ENCODE assay signal across 1 cellular context in the genomic region with DNA sequence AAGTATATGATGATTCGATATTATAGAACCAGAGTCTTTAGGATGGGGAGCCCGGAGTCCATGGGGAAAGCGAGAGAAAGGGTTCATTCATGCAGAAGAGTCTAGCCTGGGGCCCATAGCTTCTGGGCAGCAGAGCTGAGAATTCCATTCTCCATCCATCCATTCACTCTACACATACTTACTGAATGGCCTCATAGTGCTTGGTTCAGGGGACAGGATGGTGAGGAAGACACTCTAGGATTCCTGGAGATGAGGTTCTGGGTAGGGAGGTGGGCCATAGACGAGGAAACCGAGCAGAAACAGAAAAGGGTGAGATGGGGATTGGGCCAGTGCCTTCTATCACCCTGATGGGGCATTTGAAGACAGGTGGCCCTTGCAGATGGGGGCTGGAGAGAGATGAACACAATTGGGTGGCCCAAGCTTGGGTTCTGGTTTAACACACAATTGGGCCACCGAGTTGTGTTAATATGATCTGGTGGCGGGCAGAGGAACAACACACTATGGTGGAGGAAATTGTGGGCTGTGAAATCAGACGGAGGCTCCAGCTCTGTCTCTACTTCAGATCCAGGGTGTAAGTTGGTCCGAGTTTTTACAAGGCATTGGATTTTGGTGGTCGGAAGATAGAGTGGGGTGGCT.
TF ChIP-seq lines count a peak whose summit lies in the region.

No MANE protein-coding gene starts in this region.

TF ChIP-seq in K562, 482 proteins besides CTCF, POLR2A, EP300 and RAD21 (continued from another document and continues in another):
- TF ChIP-seq, protein P1, sequence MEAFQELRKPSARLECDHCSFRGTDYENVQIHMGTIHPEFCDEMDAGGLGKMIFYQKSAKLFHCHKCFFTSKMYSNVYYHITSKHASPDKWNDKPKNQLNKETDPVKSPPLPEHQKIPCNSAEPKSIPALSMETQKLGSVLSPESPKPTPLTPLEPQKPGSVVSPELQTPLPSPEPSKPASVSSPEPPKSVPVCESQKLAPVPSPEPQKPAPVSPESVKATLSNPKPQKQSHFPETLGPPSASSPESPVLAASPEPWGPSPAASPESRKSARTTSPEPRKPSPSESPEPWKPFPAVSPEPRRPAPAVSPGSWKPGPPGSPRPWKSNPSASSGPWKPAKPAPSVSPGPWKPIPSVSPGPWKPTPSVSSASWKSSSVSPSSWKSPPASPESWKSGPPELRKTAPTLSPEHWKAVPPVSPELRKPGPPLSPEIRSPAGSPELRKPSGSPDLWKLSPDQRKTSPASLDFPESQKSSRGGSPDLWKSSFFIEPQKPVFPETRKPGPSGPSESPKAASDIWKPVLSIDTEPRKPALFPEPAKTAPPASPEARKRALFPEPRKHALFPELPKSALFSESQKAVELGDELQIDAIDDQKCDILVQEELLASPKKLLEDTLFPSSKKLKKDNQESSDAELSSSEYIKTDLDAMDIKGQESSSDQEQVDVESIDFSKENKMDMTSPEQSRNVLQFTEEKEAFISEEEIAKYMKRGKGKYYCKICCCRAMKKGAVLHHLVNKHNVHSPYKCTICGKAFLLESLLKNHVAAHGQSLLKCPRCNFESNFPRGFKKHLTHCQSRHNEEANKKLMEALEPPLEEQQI (IDR thresholded peaks at IDR 0.05), result no peak
- TF ChIP-seq RBFOX2 (IDR thresholded peaks at IDR 0.05; ENCODE audit: low read depth, low read length) (no peak), HDAC2 (IDR thresholded peaks at IDR 0.05) (no peak), FOXJ2 (tag; IDR thresholded peaks at IDR 0.05) (no peak), NR2C1 (IDR thresholded peaks at IDR 0.05) (no peak), NR2C1 (tag; IDR thresholded peaks at IDR 0.05) (0 out of 2 replicates have a peak, but pooled peaks have one; percentile 8), HDAC8 (tag; IDR thresholded peaks at IDR 0.05) (peak; percentile 63), HOXB6 (CRISPR knock-in tag; IDR thresholded peaks at IDR 0.05; ENCODE audit: borderline replicate concordance) (no peak), GTF2A2 (tag; IDR thresholded peaks at IDR 0.05) (peak; percentile 46; the same call in 1 of the 2 replicates), U2AF1 (optimal IDR thresholded peaks at IDR 0.05; ENCODE audit: low read depth, low read length) (no peak), SMC3 (conservative IDR thresholded peaks at IDR 0.05; ENCODE audit: insufficient read depth, low read depth, low read length) (no peak)
- TF ChIP-seq, protein P2, sequence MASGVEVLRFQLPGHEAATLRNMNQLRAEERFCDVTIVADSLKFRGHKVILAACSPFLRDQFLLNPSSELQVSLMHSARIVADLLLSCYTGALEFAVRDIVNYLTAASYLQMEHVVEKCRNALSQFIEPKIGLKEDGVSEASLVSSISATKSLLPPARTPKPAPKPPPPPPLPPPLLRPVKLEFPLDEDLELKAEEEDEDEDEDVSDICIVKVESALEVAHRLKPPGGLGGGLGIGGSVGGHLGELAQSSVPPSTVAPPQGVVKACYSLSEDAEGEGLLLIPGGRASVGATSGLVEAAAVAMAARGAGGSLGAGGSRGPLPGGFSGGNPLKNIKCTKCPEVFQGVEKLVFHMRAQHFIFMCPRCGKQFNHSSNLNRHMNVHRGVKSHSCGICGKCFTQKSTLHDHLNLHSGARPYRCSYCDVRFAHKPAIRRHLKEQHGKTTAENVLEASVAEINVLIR (CRISPR knock-in tag; IDR thresholded peaks at IDR 0.05), result no peak
- TF ChIP-seq, protein P3, sequence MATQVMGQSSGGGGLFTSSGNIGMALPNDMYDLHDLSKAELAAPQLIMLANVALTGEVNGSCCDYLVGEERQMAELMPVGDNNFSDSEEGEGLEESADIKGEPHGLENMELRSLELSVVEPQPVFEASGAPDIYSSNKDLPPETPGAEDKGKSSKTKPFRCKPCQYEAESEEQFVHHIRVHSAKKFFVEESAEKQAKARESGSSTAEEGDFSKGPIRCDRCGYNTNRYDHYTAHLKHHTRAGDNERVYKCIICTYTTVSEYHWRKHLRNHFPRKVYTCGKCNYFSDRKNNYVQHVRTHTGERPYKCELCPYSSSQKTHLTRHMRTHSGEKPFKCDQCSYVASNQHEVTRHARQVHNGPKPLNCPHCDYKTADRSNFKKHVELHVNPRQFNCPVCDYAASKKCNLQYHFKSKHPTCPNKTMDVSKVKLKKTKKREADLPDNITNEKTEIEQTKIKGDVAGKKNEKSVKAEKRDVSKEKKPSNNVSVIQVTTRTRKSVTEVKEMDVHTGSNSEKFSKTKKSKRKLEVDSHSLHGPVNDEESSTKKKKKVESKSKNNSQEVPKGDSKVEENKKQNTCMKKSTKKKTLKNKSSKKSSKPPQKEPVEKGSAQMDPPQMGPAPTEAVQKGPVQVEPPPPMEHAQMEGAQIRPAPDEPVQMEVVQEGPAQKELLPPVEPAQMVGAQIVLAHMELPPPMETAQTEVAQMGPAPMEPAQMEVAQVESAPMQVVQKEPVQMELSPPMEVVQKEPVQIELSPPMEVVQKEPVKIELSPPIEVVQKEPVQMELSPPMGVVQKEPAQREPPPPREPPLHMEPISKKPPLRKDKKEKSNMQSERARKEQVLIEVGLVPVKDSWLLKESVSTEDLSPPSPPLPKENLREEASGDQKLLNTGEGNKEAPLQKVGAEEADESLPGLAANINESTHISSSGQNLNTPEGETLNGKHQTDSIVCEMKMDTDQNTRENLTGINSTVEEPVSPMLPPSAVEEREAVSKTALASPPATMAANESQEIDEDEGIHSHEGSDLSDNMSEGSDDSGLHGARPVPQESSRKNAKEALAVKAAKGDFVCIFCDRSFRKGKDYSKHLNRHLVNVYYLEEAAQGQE (CRISPR knock-in tag; IDR thresholded peaks at IDR 0.05; ENCODE audit: low read depth), result peak; percentile 5; the same call in 1 of the 2 replicates
- TF ChIP-seq, protein P4, sequence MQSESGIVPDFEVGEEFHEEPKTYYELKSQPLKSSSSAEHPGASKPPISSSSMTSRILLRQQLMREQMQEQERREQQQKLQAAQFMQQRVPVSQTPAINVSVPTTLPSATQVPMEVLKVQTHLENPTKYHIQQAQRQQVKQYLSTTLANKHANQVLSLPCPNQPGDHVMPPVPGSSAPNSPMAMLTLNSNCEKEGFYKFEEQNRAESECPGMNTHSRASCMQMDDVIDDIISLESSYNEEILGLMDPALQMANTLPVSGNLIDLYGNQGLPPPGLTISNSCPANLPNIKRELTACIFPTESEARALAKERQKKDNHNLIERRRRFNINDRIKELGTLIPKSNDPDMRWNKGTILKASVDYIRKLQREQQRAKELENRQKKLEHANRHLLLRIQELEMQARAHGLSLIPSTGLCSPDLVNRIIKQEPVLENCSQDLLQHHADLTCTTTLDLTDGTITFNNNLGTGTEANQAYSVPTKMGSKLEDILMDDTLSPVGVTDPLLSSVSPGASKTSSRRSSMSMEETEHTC (IDR thresholded peaks at IDR 0.05), result no peak
- TF ChIP-seq, protein P5, sequence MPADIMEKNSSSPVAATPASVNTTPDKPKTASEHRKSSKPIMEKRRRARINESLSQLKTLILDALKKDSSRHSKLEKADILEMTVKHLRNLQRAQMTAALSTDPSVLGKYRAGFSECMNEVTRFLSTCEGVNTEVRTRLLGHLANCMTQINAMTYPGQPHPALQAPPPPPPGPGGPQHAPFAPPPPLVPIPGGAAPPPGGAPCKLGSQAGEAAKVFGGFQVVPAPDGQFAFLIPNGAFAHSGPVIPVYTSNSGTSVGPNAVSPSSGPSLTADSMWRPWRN (IDR thresholded peaks at IDR 0.05; ENCODE audit: low read depth), result no peak
- TF ChIP-seq, protein P6, sequence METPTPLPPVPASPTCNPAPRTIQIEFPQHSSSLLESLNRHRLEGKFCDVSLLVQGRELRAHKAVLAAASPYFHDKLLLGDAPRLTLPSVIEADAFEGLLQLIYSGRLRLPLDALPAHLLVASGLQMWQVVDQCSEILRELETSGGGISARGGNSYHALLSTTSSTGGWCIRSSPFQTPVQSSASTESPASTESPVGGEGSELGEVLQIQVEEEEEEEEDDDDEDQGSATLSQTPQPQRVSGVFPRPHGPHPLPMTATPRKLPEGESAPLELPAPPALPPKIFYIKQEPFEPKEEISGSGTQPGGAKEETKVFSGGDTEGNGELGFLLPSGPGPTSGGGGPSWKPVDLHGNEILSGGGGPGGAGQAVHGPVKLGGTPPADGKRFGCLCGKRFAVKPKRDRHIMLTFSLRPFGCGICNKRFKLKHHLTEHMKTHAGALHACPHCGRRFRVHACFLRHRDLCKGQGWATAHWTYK (CRISPR knock-in tag; IDR thresholded peaks at IDR 0.05), result 0 out of 2 replicates have a peak, but pooled peaks have one; percentile 55
- TF ChIP-seq, protein P7, sequence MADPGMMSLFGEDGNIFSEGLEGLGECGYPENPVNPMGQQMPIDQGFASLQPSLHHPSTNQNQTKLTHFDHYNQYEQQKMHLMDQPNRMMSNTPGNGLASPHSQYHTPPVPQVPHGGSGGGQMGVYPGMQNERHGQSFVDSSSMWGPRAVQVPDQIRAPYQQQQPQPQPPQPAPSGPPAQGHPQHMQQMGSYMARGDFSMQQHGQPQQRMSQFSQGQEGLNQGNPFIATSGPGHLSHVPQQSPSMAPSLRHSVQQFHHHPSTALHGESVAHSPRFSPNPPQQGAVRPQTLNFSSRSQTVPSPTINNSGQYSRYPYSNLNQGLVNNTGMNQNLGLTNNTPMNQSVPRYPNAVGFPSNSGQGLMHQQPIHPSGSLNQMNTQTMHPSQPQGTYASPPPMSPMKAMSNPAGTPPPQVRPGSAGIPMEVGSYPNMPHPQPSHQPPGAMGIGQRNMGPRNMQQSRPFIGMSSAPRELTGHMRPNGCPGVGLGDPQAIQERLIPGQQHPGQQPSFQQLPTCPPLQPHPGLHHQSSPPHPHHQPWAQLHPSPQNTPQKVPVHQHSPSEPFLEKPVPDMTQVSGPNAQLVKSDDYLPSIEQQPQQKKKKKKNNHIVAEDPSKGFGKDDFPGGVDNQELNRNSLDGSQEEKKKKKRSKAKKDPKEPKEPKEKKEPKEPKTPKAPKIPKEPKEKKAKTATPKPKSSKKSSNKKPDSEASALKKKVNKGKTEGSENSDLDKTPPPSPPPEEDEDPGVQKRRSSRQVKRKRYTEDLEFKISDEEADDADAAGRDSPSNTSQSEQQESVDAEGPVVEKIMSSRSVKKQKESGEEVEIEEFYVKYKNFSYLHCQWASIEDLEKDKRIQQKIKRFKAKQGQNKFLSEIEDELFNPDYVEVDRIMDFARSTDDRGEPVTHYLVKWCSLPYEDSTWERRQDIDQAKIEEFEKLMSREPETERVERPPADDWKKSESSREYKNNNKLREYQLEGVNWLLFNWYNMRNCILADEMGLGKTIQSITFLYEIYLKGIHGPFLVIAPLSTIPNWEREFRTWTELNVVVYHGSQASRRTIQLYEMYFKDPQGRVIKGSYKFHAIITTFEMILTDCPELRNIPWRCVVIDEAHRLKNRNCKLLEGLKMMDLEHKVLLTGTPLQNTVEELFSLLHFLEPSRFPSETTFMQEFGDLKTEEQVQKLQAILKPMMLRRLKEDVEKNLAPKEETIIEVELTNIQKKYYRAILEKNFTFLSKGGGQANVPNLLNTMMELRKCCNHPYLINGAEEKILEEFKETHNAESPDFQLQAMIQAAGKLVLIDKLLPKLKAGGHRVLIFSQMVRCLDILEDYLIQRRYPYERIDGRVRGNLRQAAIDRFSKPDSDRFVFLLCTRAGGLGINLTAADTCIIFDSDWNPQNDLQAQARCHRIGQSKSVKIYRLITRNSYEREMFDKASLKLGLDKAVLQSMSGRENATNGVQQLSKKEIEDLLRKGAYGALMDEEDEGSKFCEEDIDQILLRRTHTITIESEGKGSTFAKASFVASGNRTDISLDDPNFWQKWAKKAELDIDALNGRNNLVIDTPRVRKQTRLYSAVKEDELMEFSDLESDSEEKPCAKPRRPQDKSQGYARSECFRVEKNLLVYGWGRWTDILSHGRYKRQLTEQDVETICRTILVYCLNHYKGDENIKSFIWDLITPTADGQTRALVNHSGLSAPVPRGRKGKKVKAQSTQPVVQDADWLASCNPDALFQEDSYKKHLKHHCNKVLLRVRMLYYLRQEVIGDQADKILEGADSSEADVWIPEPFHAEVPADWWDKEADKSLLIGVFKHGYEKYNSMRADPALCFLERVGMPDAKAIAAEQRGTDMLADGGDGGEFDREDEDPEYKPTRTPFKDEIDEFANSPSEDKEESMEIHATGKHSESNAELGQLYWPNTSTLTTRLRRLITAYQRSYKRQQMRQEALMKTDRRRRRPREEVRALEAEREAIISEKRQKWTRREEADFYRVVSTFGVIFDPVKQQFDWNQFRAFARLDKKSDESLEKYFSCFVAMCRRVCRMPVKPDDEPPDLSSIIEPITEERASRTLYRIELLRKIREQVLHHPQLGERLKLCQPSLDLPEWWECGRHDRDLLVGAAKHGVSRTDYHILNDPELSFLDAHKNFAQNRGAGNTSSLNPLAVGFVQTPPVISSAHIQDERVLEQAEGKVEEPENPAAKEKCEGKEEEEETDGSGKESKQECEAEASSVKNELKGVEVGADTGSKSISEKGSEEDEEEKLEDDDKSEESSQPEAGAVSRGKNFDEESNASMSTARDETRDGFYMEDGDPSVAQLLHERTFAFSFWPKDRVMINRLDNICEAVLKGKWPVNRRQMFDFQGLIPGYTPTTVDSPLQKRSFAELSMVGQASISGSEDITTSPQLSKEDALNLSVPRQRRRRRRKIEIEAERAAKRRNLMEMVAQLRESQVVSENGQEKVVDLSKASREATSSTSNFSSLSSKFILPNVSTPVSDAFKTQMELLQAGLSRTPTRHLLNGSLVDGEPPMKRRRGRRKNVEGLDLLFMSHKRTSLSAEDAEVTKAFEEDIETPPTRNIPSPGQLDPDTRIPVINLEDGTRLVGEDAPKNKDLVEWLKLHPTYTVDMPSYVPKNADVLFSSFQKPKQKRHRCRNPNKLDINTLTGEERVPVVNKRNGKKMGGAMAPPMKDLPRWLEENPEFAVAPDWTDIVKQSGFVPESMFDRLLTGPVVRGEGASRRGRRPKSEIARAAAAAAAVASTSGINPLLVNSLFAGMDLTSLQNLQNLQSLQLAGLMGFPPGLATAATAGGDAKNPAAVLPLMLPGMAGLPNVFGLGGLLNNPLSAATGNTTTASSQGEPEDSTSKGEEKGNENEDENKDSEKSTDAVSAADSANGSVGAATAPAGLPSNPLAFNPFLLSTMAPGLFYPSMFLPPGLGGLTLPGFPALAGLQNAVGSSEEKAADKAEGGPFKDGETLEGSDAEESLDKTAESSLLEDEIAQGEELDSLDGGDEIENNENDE (IDR thresholded peaks at IDR 0.05; ENCODE audit: low read depth, low read length), result no peak
- TF ChIP-seq, protein P8, sequence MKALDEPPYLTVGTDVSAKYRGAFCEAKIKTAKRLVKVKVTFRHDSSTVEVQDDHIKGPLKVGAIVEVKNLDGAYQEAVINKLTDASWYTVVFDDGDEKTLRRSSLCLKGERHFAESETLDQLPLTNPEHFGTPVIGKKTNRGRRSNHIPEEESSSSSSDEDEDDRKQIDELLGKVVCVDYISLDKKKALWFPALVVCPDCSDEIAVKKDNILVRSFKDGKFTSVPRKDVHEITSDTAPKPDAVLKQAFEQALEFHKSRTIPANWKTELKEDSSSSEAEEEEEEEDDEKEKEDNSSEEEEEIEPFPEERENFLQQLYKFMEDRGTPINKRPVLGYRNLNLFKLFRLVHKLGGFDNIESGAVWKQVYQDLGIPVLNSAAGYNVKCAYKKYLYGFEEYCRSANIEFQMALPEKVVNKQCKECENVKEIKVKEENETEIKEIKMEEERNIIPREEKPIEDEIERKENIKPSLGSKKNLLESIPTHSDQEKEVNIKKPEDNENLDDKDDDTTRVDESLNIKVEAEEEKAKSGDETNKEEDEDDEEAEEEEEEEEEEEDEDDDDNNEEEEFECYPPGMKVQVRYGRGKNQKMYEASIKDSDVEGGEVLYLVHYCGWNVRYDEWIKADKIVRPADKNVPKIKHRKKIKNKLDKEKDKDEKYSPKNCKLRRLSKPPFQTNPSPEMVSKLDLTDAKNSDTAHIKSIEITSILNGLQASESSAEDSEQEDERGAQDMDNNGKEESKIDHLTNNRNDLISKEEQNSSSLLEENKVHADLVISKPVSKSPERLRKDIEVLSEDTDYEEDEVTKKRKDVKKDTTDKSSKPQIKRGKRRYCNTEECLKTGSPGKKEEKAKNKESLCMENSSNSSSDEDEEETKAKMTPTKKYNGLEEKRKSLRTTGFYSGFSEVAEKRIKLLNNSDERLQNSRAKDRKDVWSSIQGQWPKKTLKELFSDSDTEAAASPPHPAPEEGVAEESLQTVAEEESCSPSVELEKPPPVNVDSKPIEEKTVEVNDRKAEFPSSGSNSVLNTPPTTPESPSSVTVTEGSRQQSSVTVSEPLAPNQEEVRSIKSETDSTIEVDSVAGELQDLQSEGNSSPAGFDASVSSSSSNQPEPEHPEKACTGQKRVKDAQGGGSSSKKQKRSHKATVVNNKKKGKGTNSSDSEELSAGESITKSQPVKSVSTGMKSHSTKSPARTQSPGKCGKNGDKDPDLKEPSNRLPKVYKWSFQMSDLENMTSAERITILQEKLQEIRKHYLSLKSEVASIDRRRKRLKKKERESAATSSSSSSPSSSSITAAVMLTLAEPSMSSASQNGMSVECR (CRISPR knock-in tag; IDR thresholded peaks at IDR 0.05), result no peak
